In the genomic region with DNA sequence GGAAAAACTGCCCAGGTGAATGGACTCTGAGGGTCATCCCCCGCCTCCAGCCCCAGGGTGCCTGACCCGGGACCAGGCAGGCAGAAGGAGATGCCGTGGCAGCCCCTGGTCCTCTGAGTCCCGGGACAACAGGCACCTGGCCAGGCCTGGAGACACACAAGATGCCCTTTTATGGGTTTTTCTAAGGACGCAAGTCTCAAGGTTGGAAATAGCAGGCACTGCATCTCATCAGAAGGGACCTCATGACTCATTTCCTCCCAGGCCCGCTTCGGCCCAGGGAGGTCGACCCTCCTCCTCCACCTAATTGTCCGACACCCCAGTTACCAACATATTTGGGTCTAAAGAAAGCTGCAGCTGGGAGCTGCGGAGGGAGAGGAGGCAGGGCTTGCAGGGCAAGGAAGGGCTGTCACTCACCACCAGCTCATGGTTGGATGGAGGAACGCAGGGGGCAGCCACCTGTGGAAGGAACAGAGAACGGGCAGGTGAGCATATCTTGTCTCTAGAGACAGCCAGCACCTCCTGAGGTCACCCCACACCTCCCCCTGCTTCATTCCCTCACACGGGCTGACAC, we compare ENCODE assay signal across 10 cellular contexts.
DNase-seq lines count a peak whose midpoint lies in the region; ATAC-seq and TF ChIP-seq lines count a peak whose summit lies in the region.
"Had no signal": no experiment of that assay in that cellular context is flagged by ENCODE, and none has a peak within 500 bp of the region (broad histone marks: within the 10 kb centered on the region; RNA-seq: fewer than 3 reads in every experiment).

No MANE protein-coding gene starts in this region.

- H3K36me3 ChIP-seq in ovary: no peaks in the 10 kb centered on the region

- no peak for TF ChIP-seq CTCF in ovary (IDR thresholded peaks at IDR 0.05)

- WGBS in ovary, 3 donors: 17 to 26% (median 22%) methylated on average over 13 of the region's 13 CpGs

- no peak overlapping the region for H3K4me3 Mint-ChIP-seq in activated CD4-positive, alpha-beta memory T cell treated with anti-CD3 and anti-CD28 coated beads for 36 hours
- no peak overlapping the region for H3K4me3 Mint-ChIP-seq in stimulated activated memory B cell treated with anti-CD40 and anti-IgM and Interleukin-4, amounts not matched to agents 10 μg/mL and 1 μg/mL and 100 μg/mL, for 72 hours
- H3K4me3 Mint-ChIP-seq: activated naive CD4-positive, alpha-beta T cell treated with anti-CD3 and anti-CD28 coated beads, Interleukin-2, amount 50 U/mL, for 24 hours had no signal

- H3K9me3 Mint-ChIP-seq in activated CD4-positive, alpha-beta memory T cell treated with anti-CD3 and anti-CD28 coated beads for 36 hours: no peaks in the 10 kb centered on the region
- no peaks in the 10 kb centered on the region for H3K9me3 Mint-ChIP-seq in stimulated activated memory B cell treated with anti-CD40 and anti-IgM and Interleukin-4, amounts not matched to agents 10 μg/mL and 1 μg/mL and 100 μg/mL, for 72 hours
- H3K9me3 Mint-ChIP-seq: activated naive CD4-positive, alpha-beta T cell treated with anti-CD3 and anti-CD28 coated beads, Interleukin-2, amount 50 U/mL, for 24 hours had no signal

- POLR2A ChIA-PET in activated CD4-positive, alpha-beta memory T cell treated with anti-CD3 and anti-CD28 coated beads for 36 hours (lab: Charles Lee): no interaction called here

- H3K36me3 Mint-ChIP-seq in activated CD4-positive, alpha-beta memory T cell treated with anti-CD3 and anti-CD28 coated beads for 36 hours: no peaks in the 10 kb centered on the region
- no peaks in the 10 kb centered on the region for H3K36me3 Mint-ChIP-seq in stimulated activated memory B cell treated with anti-CD40 and anti-IgM and Interleukin-4, amounts not matched to agents 10 μg/mL and 1 μg/mL and 100 μg/mL, for 72 hours
- H3K36me3 Mint-ChIP-seq: activated naive CD4-positive, alpha-beta T cell treated with anti-CD3 and anti-CD28 coated beads, Interleukin-2, amount 50 U/mL, for 24 hours had no signal

- H3K9me3 ChIP-seq in ovary: no peaks in the 10 kb centered on the region
- H3K9me3 ChIP-seq: BE2C had no signal

- no peak overlapping the region for H3K4me3 ChIP-seq in ovary

- H3K27me3 Mint-ChIP-seq in activated CD4-positive, alpha-beta memory T cell treated with anti-CD3 and anti-CD28 coated beads for 36 hours: peaks cover 4% of the 10 kb centered on the region
- peaks cover 48% of the 10 kb centered on the region for H3K27me3 Mint-ChIP-seq in stimulated activated memory B cell treated with anti-CD40 and anti-IgM and Interleukin-4, amounts not matched to agents 10 μg/mL and 1 μg/mL and 100 μg/mL, for 72 hours

- no peaks in the 10 kb centered on the region for H3K27me3 ChIP-seq in ovary
- H3K27me3 ChIP-seq: BE2C had no signal

- H3K27ac Mint-ChIP-seq in activated CD4-positive, alpha-beta memory T cell treated with anti-CD3 and anti-CD28 coated beads for 36 hours: no peak overlapping the region
- H3K27ac Mint-ChIP-seq in stimulated activated memory B cell treated with anti-CD40 and anti-IgM and Interleukin-4, amounts not matched to agents 10 μg/mL and 1 μg/mL and 100 μg/mL, for 72 hours: no peak overlapping the region
- H3K27ac Mint-ChIP-seq: activated naive CD4-positive, alpha-beta T cell treated with anti-CD3 and anti-CD28 coated beads, Interleukin-2, amount 50 U/mL, for 24 hours had no signal

- CTCF ChIA-PET in activated CD4-positive, alpha-beta memory T cell treated with anti-CD3 and anti-CD28 coated beads for 36 hours (lab: Charles Lee): no interaction called here

- peak; percentile 56 for TF ChIP-seq EP300 in ovary (IDR thresholded peaks at IDR 0.05)

- TF ChIP-seq POLR2A in ovary (IDR thresholded peaks at IDR 0.05): no peak

- H3K27ac ChIP-seq in ovary: peak overlapping the region; percentile 52 to 83

- DNase-seq in ACHN (peak; percentile 28), RPMI7951 (ENCODE audit: low read depth) (peak; percentile 80), Right ventricle myocardium inferior (ENCODE audit: missing footprints) (peak; percentile 67), ovary (peak in 4 of 5 donors; percentile 63 to 80 (median 65)), OCI-M2 (lab: John Stamatoyannopoulos, UW; ENCODE audit: unreplicated experiment) (no peak)
- no peak for DNase-seq in activated CD4-positive, alpha-beta memory T cell treated with anti-CD3 and anti-CD28 coated beads for 36 hours
- DNase-seq in activated CD4-positive, alpha-beta T cell treated with anti-CD3 and anti-CD28 coated beads for 48 hours: no peak
- DNase-seq: BE2C had no signal

- intact Hi-C loops in Right ventricle myocardium inferior (cut with DNase I): loop anchor here (2.0 kb wide), 1 partner anchor 15 kb away; no protein-coding TSS in a partner anchor
- intact Hi-C loops in ovary (cut with DNase I): no loop called here
- intact Hi-C loops in activated CD4-positive, alpha-beta memory T cell treated with anti-CD3 and anti-CD28 coated beads for 36 hours (cut with micrococcal nuclease): no loop called here

- no peak for ATAC-seq in Right ventricle myocardium inferior
- ATAC-seq in stimulated activated memory B cell treated with anti-CD40 and anti-IgM and Interleukin-4, amounts not matched to agents 10 μg/mL and 1 μg/mL and 100 μg/mL, for 72 hours: no peak

- in situ Hi-C loops in ACHN (cut with HindIII; ENCODE audit: low pct_ligation_motif_present, low pct_unique_long_range_greater_than_20kb, low sequenced_read_pairs): no loop called here

- peaks cover 60% of the 10 kb centered on the region for H3K4me1 ChIP-seq in ovary (ENCODE audit: insufficient read depth)

- H3K4me1 Mint-ChIP-seq in activated CD4-positive, alpha-beta memory T cell treated with anti-CD3 and anti-CD28 coated beads for 36 hours (ENCODE audit: low read depth): no peaks in the 10 kb centered on the region
- H3K4me1 Mint-ChIP-seq in stimulated activated memory B cell treated with anti-CD40 and anti-IgM and Interleukin-4, amounts not matched to agents 10 μg/mL and 1 μg/mL and 100 μg/mL, for 72 hours: no peaks in the 10 kb centered on the region
- H3K4me1 Mint-ChIP-seq: activated naive CD4-positive, alpha-beta T cell treated with anti-CD3 and anti-CD28 coated beads, Interleukin-2, amount 50 U/mL, for 24 hours had no signal

Comparison
In these comparisons a context has a peak if more than half of its experiments do, and no peak if none do; other contexts are left out.
1. DNase-seq: peak in ACHN (single experiment), RPMI7951 (single experiment), Right ventricle myocardium inferior (single experiment) and ovary (4 of 5); none in OCI-M2 (single experiment), activated CD4-positive, alpha-beta memory T cell treated with anti-CD3 and anti-CD28 coated beads for 36 hours (single experiment) and activated CD4-positive, alpha-beta T cell treated with anti-CD3 and anti-CD28 coated beads for 48 hours (single experiment).